In genomic region chr17:82274134-82275020, GRCh38 we compare ENCODE assay signal across 10 cellular contexts. TPM values are rescaled to one million over a fixed set of nuclear protein-coding genes. Genes with fewer than 3 reads are reported as not detected.
DNase-seq lines count a peak whose midpoint lies in the region; ATAC-seq, FAIRE-seq and TF ChIP-seq lines count a peak whose summit lies in the region.
"Had no signal": no experiment of that assay in that cellular context is flagged by ENCODE, and none has a peak within 500 bp of the region (broad histone marks: within the 10 kb centered on the region; RNA-seq: fewer than 3 reads in every experiment).

No MANE protein-coding gene starts in this region.

- H3K36me3 ChIP-seq in K562 (ENCODE audit: control insufficient read depth, insufficient read depth, low read length) (peaks cover 31% of the 10 kb centered on the region), tibial artery (peaks cover 0 to 40% (median 13%) of the 10 kb centered on the region in 3 donors)

- H3K36me3 Mint-ChIP-seq in activated naive CD4-positive, alpha-beta T cell treated with anti-CD3 and anti-CD28 coated beads for 36 hours (ENCODE audit: low read depth) = peaks cover 28% of the 10 kb centered on the region
- H3K36me3 Mint-ChIP-seq in activated naive CD4-positive, alpha-beta T cell treated with anti-CD3 and anti-CD28 coated beads, Interleukin-2, amount 50 U/mL, for 72 hours = peaks cover 7 to 24% of the 10 kb centered on the region in 2 donors
- peaks cover 9% of the 10 kb centered on the region for H3K36me3 Mint-ChIP-seq in memory B cell

- FAIRE-seq in K562 (lab: Jason Lieb, UNC) = no peak
- FAIRE-seq: D721Med had no signal

- H3K9ac ChIP-seq in K562 (ENCODE audit: insufficient read depth in 1 of 2, low read depth in 2 of 2, low read length in 2 of 2) = peak overlapping the region; percentile 84 to 97; a peak in 3 of 4 replicates

- peaks cover 32% of the 10 kb centered on the region for H3K4me1 Mint-ChIP-seq in activated naive CD4-positive, alpha-beta T cell treated with anti-CD3 and anti-CD28 coated beads for 36 hours (ENCODE audit: low read depth)
- H3K4me1 Mint-ChIP-seq in memory B cell = peaks cover 27% of the 10 kb centered on the region

- H3K4me3 ChIP-seq in K562 (peak overlapping the region; percentile 96), tibial artery (peak overlapping the region; percentile 97 to 99)

- POLR2A ChIA-PET in K562 (lab: Yijun Ruan, JAX) = interaction anchor here (0.6 to 5.6 kb wide), 7 partner anchors 9 to 244 kb away, joined by 3 to 37 read pairs (median 4); no protein-coding TSS in a partner anchor

- peak overlapping the region; percentile 98 for H3K27ac ChIP-seq in K562 (ENCODE audit: extremely low read depth, low read depth, low read length)
- H3K27ac ChIP-seq in tibial artery = peak overlapping the region; percentile 98 to 99

- H3K9me1 ChIP-seq in K562 (ENCODE audit: control insufficient read depth, insufficient read depth, low read length) = peaks cover 10% of the 10 kb centered on the region

- H3K27ac Mint-ChIP-seq in activated naive CD4-positive, alpha-beta T cell treated with anti-CD3 and anti-CD28 coated beads for 36 hours = no peak overlapping the region
- H3K27ac Mint-ChIP-seq in activated naive CD4-positive, alpha-beta T cell treated with anti-CD3 and anti-CD28 coated beads, Interleukin-2, amount 50 U/mL, for 72 hours = peak overlapping the region in 1 of 2 donors; percentile 100
- H3K27ac Mint-ChIP-seq in memory B cell = no peak overlapping the region

- H4K20me1 ChIP-seq in K562 (replicated peaks; ENCODE audit: control insufficient read depth, insufficient read depth, low read length) = peaks cover 29% of the 10 kb centered on the region

- ATAC-seq in activated naive CD4-positive, alpha-beta T cell treated with anti-CD3 and anti-CD28 coated beads, Interleukin-2, amount 50 U/mL, for 72 hours = no peak
- no peak for ATAC-seq in K562
- no peak for ATAC-seq in memory B cell (ENCODE audit: low read depth)

- H3K27me3 ChIP-seq in K562 (ENCODE audit: control insufficient read depth in 2 of 2, insufficient read depth in 2 of 2, low read length in 2 of 2) (no peaks in the 10 kb centered on the region), tibial artery (no peaks in the 10 kb centered on the region)
- H3K27me3 ChIP-seq: foreskin keratinocyte had no signal

- H3K4me2 ChIP-seq in K562 (ENCODE audit: insufficient read depth, low read length) = peak overlapping the region; percentile 87

- no TSS peak for BruUV-seq in K562 (replicated peaks; lab: Mats Ljungman, UMichigan)

- no peak for TF ChIP-seq EP300 in K562 (IDR thresholded peaks at IDR 0.05; ENCODE audit: low read length)

- H3K9me3 Mint-ChIP-seq in activated naive CD4-positive, alpha-beta T cell treated with anti-CD3 and anti-CD28 coated beads for 36 hours = no peaks in the 10 kb centered on the region
- no peaks in the 10 kb centered on the region for H3K9me3 Mint-ChIP-seq in activated naive CD4-positive, alpha-beta T cell treated with anti-CD3 and anti-CD28 coated beads, Interleukin-2, amount 50 U/mL, for 72 hours
- no peaks in the 10 kb centered on the region for H3K9me3 Mint-ChIP-seq in memory B cell

- no peaks in the 10 kb centered on the region for H3K27me3 Mint-ChIP-seq in activated naive CD4-positive, alpha-beta T cell treated with anti-CD3 and anti-CD28 coated beads for 36 hours (ENCODE audit: low read depth)
- H3K27me3 Mint-ChIP-seq in memory B cell = peaks cover 11% of the 10 kb centered on the region

- peak overlapping the region; percentile 94 for H2AFZ ChIP-seq in K562 (ENCODE audit: low read depth, low read length)

- H3K9me3 ChIP-seq in K562 (replicated peaks; ENCODE audit: control insufficient read depth, insufficient read depth, low read depth, low read length) = no peaks in the 10 kb centered on the region
- H3K9me3 ChIP-seq in tibial artery = no peaks in the 10 kb centered on the region

- TF ChIP-seq POLR2A in K562 (conservative IDR thresholded peaks at IDR 0.05) = no peak

- peaks cover 41% of the 10 kb centered on the region for H3K79me2 ChIP-seq in K562 (ENCODE audit: control insufficient read depth, insufficient read depth, low read length)

- CTCF ChIA-PET in activated naive CD4-positive, alpha-beta T cell treated with anti-CD3 and anti-CD28 coated beads for 36 hours (lab: Charles Lee) = no interaction called here
- CTCF ChIA-PET in K562 (lab: Yijun Ruan, JAX; ENCODE audit: low intra/inter-chr PET ratio) = interaction anchor here (0.6 kb wide), 1 partner anchor 16 kb away, joined by 3 read pairs; no protein-coding TSS in a partner anchor

- in situ Hi-C loops in K562 (cut with MboI) = no loop called here

- DNase-seq in activated naive CD4-positive, alpha-beta T cell treated with anti-CD3 and anti-CD28 coated beads for 36 hours = no peak
- DNase-seq in activated naive CD4-positive, alpha-beta T cell treated with anti-CD3 and anti-CD28 coated beads, Interleukin-2, amount 50 U/mL, for 72 hours (ENCODE audit: low spot score in 2 of 2) = no peak
- no peak for DNase-seq in K562 (ENCODE audit: extremely low read depth in 1 of 4, low spot score in 3 of 4)
- no peak for DNase-seq in memory B cell (ENCODE audit: low spot score in 2 of 2)
- no peak for DNase-seq in tibial artery
- no peak for DNase-seq in stimulated activated CD4-positive, alpha-beta T cell treated with anti-CD3 and anti-CD28 coated beads, Interleukin-2, amount 100 ng/mL, for 48 hours
- no peak for DNase-seq in NCI-H1417 treated with DMSO at 0.1 percent for 48 hours (lab: John Stamatoyannopoulos, UW)
- no peak for DNase-seq in SK-N-DZ (ENCODE audit: low spot score)

- TF ChIP-seq CTCF in K562 (IDR thresholded peaks at IDR 0.05 in 2 of 3, conservative IDR thresholded peaks at IDR 0.05 in 1 of 3; ENCODE audit: insufficient read depth in 2 of 3, low read depth in 1 of 3, low read length in 3 of 3) = no peak
- TF ChIP-seq CTCF in tibial artery (IDR thresholded peaks at IDR 0.05) = no peak

- peak overlapping the region; percentile 81 for H3K4me3 Mint-ChIP-seq in activated naive CD4-positive, alpha-beta T cell treated with anti-CD3 and anti-CD28 coated beads for 36 hours
- H3K4me3 Mint-ChIP-seq in memory B cell = peak overlapping the region; percentile 84

- WGBS in K562 (ENCODE audit: insufficient coverage, low coverage, missing lambda C conversion rate) = 49% methylated on average over 22 of the region's 27 CpGs

- H3K4me1 ChIP-seq in K562 (replicated peaks in 1 of 2; ENCODE audit: control insufficient read depth in 2 of 2, insufficient read depth in 2 of 2, low read length in 2 of 2) (peaks cover 33 to 67% of the 10 kb centered on the region in 2 experiments), tibial artery (peaks cover 0 to 48% (median 36%) of the 10 kb centered on the region in 4 donors)

- TF ChIP-seq RAD21 in K562 (CRISPR knock-in tag; conservative IDR thresholded peaks at IDR 0.05 in 1 of 2, IDR thresholded peaks at IDR 0.05 in 1 of 2) = no peak

- intact Hi-C loops in activated naive CD4-positive, alpha-beta T cell treated with anti-CD3 and anti-CD28 coated beads for 36 hours (cut with micrococcal nuclease) = no loop called here
- intact Hi-C loops in K562 (cut with micrococcal nuclease) (no loop called here), tibial artery (cut with DNase I; ENCODE audit: low total_unique reads) (no loop called here)

RNA-seq across cellular contexts. Expression of gene CSNK1D, which starts 0.9 kb away (rescaled TPM):
- total RNA-seq in activated naive CD4-positive, alpha-beta T cell treated with anti-CD3 and anti-CD28 coated beads for 36 hours = 100 to 1,000 TPM in 1 of 2 experiments, 10 to 100 TPM in 1; 99.8 to 100 TPM
- 100 to 1,000 TPM; 130 to 171 TPM for total RNA-seq in activated naive CD4-positive, alpha-beta T cell treated with anti-CD3 and anti-CD28 coated beads, Interleukin-2, amount 50 U/mL, for 72 hours
- total RNA-seq in K562 (2011; cell fraction: chromatin; rRNA removed; ENCODE audit: low replicate concordance) = 268 and 441 TPM in 2 replicates
- total RNA-seq in K562 (2011; cell fraction: nucleolus; rRNA removed) = 196 and 213 TPM in 2 replicates
- 179 and 187 TPM in 2 replicates for total RNA-seq in K562 (2011; cell fraction: nucleoplasm; rRNA removed)
- total RNA-seq in K562 (2014; rRNA removed) = 26.1 and 39.0 TPM in 2 replicates
- 35.9 and 41.3 TPM in 2 replicates for total RNA-seq in K562 (2014; rRNA removed; fragmentation: Illumina TruSeq; extraction: Trizol)
- 35.7 and 36.6 TPM in 2 replicates for total RNA-seq in K562 (2015; rRNA removed; fragmentation: Illumina TruSeq; extraction: Trizol)
- total RNA-seq in K562 (2021) = 95.3 and 114 TPM in 2 replicates
- 82.8 and 96.8 TPM in 2 replicates for polyA plus RNA-seq in K562 (2011; rRNA removed)
- 51.5 and 60.4 TPM in 2 replicates for polyA plus RNA-seq in K562 (2011; cell fraction: cytosol; rRNA removed)
- 306 and 488 TPM in 2 replicates for polyA plus RNA-seq in K562 (2011; cell fraction: nucleus; rRNA removed)
- 102 and 106 TPM in 2 replicates for polyA plus RNA-seq in K562 (2012)
- polyA plus RNA-seq in K562 (2014; fragmentation: Illumina TruSeq; extraction: Trizol) = 123 and 133 TPM in 2 replicates
- 1 to 10 TPM; 6.5 to 7.4 TPM for polyA plus RNA-seq in K562 (2014; fragmentation: Nextera tagmentation; extraction: Ambion mirVana)
- polyA plus RNA-seq in K562 (2014; rRNA removed) = 81.0 and 90.3 TPM in 2 replicates
- 56.2 and 74.7 TPM in 2 replicates for polyA minus RNA-seq in K562 (2011; rRNA and poly(A)+ RNA removed)
- 45.7 and 51.3 TPM in 2 replicates for polyA minus RNA-seq in K562 (2011; cell fraction: cytosol; rRNA and poly(A)+ RNA removed)
- polyA minus RNA-seq in K562 (2011; cell fraction: nucleus; rRNA and poly(A)+ RNA removed) = 71.1 and 74.9 TPM in 2 replicates
- polyA plus RNA-seq in SK-N-DZ (2014; cell fraction: cytosol; rRNA removed) = 25.1 and 31.2 TPM in 2 replicates
- polyA plus RNA-seq in SK-N-DZ (2014; cell fraction: nucleus; rRNA removed) = 49.5 and 120 TPM in 2 replicates

RNA-seq across cellular contexts. Expression of gene CD7, which starts 43.0 kb away (rescaled TPM):
- 100 to 1,000 TPM; 635 to 646 TPM for total RNA-seq in activated naive CD4-positive, alpha-beta T cell treated with anti-CD3 and anti-CD28 coated beads for 36 hours
- 100 to 1,000 TPM; 620 to 646 TPM for total RNA-seq in activated naive CD4-positive, alpha-beta T cell treated with anti-CD3 and anti-CD28 coated beads, Interleukin-2, amount 50 U/mL, for 72 hours
- total RNA-seq in K562 (2011; cell fraction: chromatin; rRNA removed; ENCODE audit: low replicate concordance) = 0.44 TPM in 1 of 2 replicates, not detected in the other
- total RNA-seq in K562 (2011; cell fraction: nucleolus; rRNA removed) = 0.66 and 0.83 TPM in 2 replicates
- 0.69 TPM in 1 of 2 replicates, not detected in the other for total RNA-seq in K562 (2011; cell fraction: nucleoplasm; rRNA removed)
- total RNA-seq in K562 (2014; rRNA removed) (not detected in 2 replicates), K562 (2014; rRNA removed; fragmentation: Illumina TruSeq; extraction: Trizol) (not detected in 2 replicates), K562 (2015; rRNA removed; fragmentation: Illumina TruSeq; extraction: Trizol) (not detected in 2 replicates), K562 (2021) (0.18 and 0.35 TPM in 2 replicates)
- polyA plus RNA-seq in K562 (2011; rRNA removed) (0.21 and 0.85 TPM in 2 replicates), K562 (2014; fragmentation: Illumina TruSeq; extraction: Trizol) (not detected in 2 replicates), K562 (2014; fragmentation: Nextera tagmentation; extraction: Ambion mirVana) (not detected), K562 (2014; rRNA removed) (not detected in 2 replicates)
- polyA plus RNA-seq in K562 (2011; cell fraction: cytosol; rRNA removed) = 0.34 and 1.3 TPM in 2 replicates
- 0.88 and 1.2 TPM in 2 replicates for polyA plus RNA-seq in K562 (2011; cell fraction: nucleus; rRNA removed)
- 0.16 and 0.19 TPM in 2 replicates for polyA plus RNA-seq in K562 (2012)
- not detected in 2 replicates for polyA minus RNA-seq in K562 (2011; rRNA and poly(A)+ RNA removed)
- polyA minus RNA-seq in K562 (2011; cell fraction: cytosol; rRNA and poly(A)+ RNA removed) = 1.0 TPM in 1 of 2 replicates, not detected in the other
- polyA minus RNA-seq in K562 (2011; cell fraction: nucleus; rRNA and poly(A)+ RNA removed) = 0.27 TPM in 1 of 2 replicates, not detected in the other
- 3.3 and 3.8 TPM in 2 replicates for polyA plus RNA-seq in SK-N-DZ (2014; cell fraction: cytosol; rRNA removed)
- 0.87 and 1.7 TPM in 2 replicates for polyA plus RNA-seq in SK-N-DZ (2014; cell fraction: nucleus; rRNA removed)
- total RNA-seq: foreskin keratinocyte had no signal
- polyA plus RNA-seq: foreskin keratinocyte had no signal

RNA-seq across cellular contexts. Expression of gene SLC16A3, which starts 45.5 kb away (rescaled TPM):
- 10 to 100 TPM; 15.2 to 18.3 TPM for total RNA-seq in activated naive CD4-positive, alpha-beta T cell treated with anti-CD3 and anti-CD28 coated beads for 36 hours
- 100 to 1,000 TPM in 1 of 2 donors, 1 to 10 TPM in 1; 8.6 to 197 TPM for total RNA-seq in activated naive CD4-positive, alpha-beta T cell treated with anti-CD3 and anti-CD28 coated beads, Interleukin-2, amount 50 U/mL, for 72 hours
- total RNA-seq in K562 (2011; cell fraction: chromatin; rRNA removed; ENCODE audit: low replicate concordance) = 2.9 and 6.6 TPM in 2 replicates
- total RNA-seq in K562 (2011; cell fraction: nucleolus; rRNA removed) = 10.0 and 10.5 TPM in 2 replicates
- 4.4 and 5.7 TPM in 2 replicates for total RNA-seq in K562 (2011; cell fraction: nucleoplasm; rRNA removed)
- 1.8 and 2.5 TPM in 2 replicates for total RNA-seq in K562 (2014; rRNA removed)
- 0.11 and 0.13 TPM in 2 replicates for total RNA-seq in K562 (2014; rRNA removed; fragmentation: Illumina TruSeq; extraction: Trizol)
- total RNA-seq in K562 (2015; rRNA removed; fragmentation: Illumina TruSeq; extraction: Trizol) = 1.0 and 1.2 TPM in 2 replicates
- total RNA-seq in K562 (2021) = 2.9 and 5.4 TPM in 2 replicates
- polyA plus RNA-seq in K562 (2011; rRNA removed) = 3.7 and 8.3 TPM in 2 replicates
- 9.7 and 12.8 TPM in 2 replicates for polyA plus RNA-seq in K562 (2011; cell fraction: cytosol; rRNA removed)
- polyA plus RNA-seq in K562 (2011; cell fraction: nucleus; rRNA removed) = 9.1 and 10.2 TPM in 2 replicates
- polyA plus RNA-seq in K562 (2012) = 4.9 and 9.3 TPM in 2 replicates
- 0.58 and 0.78 TPM in 2 replicates for polyA plus RNA-seq in K562 (2014; fragmentation: Illumina TruSeq; extraction: Trizol)
- polyA plus RNA-seq in K562 (2014; fragmentation: Nextera tagmentation; extraction: Ambion mirVana) = not detected
- polyA plus RNA-seq in K562 (2014; rRNA removed) = 0.81 and 1.9 TPM in 2 replicates
- polyA minus RNA-seq in K562 (2011; rRNA and poly(A)+ RNA removed) = 2.9 and 3.7 TPM in 2 replicates
- 7.0 and 15.5 TPM in 2 replicates for polyA minus RNA-seq in K562 (2011; cell fraction: cytosol; rRNA and poly(A)+ RNA removed)
- polyA minus RNA-seq in K562 (2011; cell fraction: nucleus; rRNA and poly(A)+ RNA removed) = 4.8 and 6.9 TPM in 2 replicates
- polyA plus RNA-seq in SK-N-DZ (2014; cell fraction: cytosol; rRNA removed) = 70.5 and 78.7 TPM in 2 replicates
- 43.3 and 51.0 TPM in 2 replicates for polyA plus RNA-seq in SK-N-DZ (2014; cell fraction: nucleus; rRNA removed)

RNA-seq across cellular contexts. Expression of gene SECTM1, which starts 59.2 kb away (rescaled TPM):
- 1 to 10 TPM; 2.8 to 3.8 TPM for total RNA-seq in activated naive CD4-positive, alpha-beta T cell treated with anti-CD3 and anti-CD28 coated beads for 36 hours
- total RNA-seq in activated naive CD4-positive, alpha-beta T cell treated with anti-CD3 and anti-CD28 coated beads, Interleukin-2, amount 50 U/mL, for 72 hours = 10 to 100 TPM in 1 of 2 donors, 1 to 10 TPM in 1; 2.3 to 13.7 TPM
- 0.86 TPM in 1 of 2 replicates, not detected in the other for total RNA-seq in K562 (2011; cell fraction: chromatin; rRNA removed; ENCODE audit: low replicate concordance)
- 0.53 and 0.83 TPM in 2 replicates for total RNA-seq in K562 (2011; cell fraction: nucleolus; rRNA removed)
- total RNA-seq in K562 (2011; cell fraction: nucleoplasm; rRNA removed) = 0.99 TPM in 1 of 2 replicates, not detected in the other
- total RNA-seq in K562 (2014; rRNA removed) (0.18 TPM in 1 of 2 replicates, not detected in the other), K562 (2014; rRNA removed; fragmentation: Illumina TruSeq; extraction: Trizol) (not detected in 2 replicates), K562 (2015; rRNA removed; fragmentation: Illumina TruSeq; extraction: Trizol) (not detected in 2 replicates), K562 (2021) (0.11 TPM in 1 of 2 replicates, not detected in the other)
- polyA plus RNA-seq in K562 (2011; rRNA removed) (0.19 and 0.46 TPM in 2 replicates), K562 (2014; fragmentation: Illumina TruSeq; extraction: Trizol) (0.15 TPM in 1 of 2 replicates, not detected in the other), K562 (2014; fragmentation: Nextera tagmentation; extraction: Ambion mirVana) (not detected), K562 (2014; rRNA removed) (not detected in 2 replicates)
- polyA plus RNA-seq in K562 (2011; cell fraction: cytosol; rRNA removed) = 0.35 and 1.1 TPM in 2 replicates
- 0.31 and 0.47 TPM in 2 replicates for polyA plus RNA-seq in K562 (2011; cell fraction: nucleus; rRNA removed)
- polyA plus RNA-seq in K562 (2012) = 0.36 and 0.57 TPM in 2 replicates
- 0.18 and 0.33 TPM in 2 replicates for polyA minus RNA-seq in K562 (2011; rRNA and poly(A)+ RNA removed)
- polyA minus RNA-seq in K562 (2011; cell fraction: cytosol; rRNA and poly(A)+ RNA removed) = not detected in 2 replicates
- polyA minus RNA-seq in K562 (2011; cell fraction: nucleus; rRNA and poly(A)+ RNA removed) = 0.94 TPM in 1 of 2 replicates, not detected in the other
- polyA plus RNA-seq in SK-N-DZ (2014; cell fraction: cytosol; rRNA removed) = 2.1 and 3.1 TPM in 2 replicates
- polyA plus RNA-seq in SK-N-DZ (2014; cell fraction: nucleus; rRNA removed) = 0.11 and 2.3 TPM in 2 replicates

Comparison
In these comparisons a context has a peak if more than half of its experiments do, and no peak if none do; other contexts are left out.
1. RNA of gene CD7, which starts 43.0 kb away (total RNA-seq): 620 to 646 TPM in activated naive CD4-positive, alpha-beta T cell treated with anti-CD3 and anti-CD28 coated beads, Interleukin-2, amount 50 U/mL, for 72 hours and 635 to 646 TPM in activated naive CD4-positive, alpha-beta T cell treated with anti-CD3 and anti-CD28 coated beads for 36 hours; 0.18 to 0.83 TPM in K562; every median in the first group is over 100 times any median in the second.